In genomic region chr7:52077571-52077970, GRCh38 we compare ENCODE assay signal across 9 cellular contexts.
"Had no signal": no experiment of that assay in that cellular context is flagged by ENCODE, and none has a peak within 500 bp of the region (broad histone marks: within the 10 kb centered on the region; RNA-seq: fewer than 3 reads in every experiment).

No MANE protein-coding gene starts in this region.

- H3K4me1 ChIP-seq: HAP-1 had no signal

- ATAC-seq: HCT116, HepG2 had no signal

- DNase-seq: GOT3, H7, HFFc6, KBM-7 had no signal

- H3K4me1 Mint-ChIP-seq: IgD-negative memory B cell had no signal

- H3K27ac Mint-ChIP-seq: HFFc6, IgD-negative memory B cell had no signal

- H3K36me3 Mint-ChIP-seq: IgD-negative memory B cell had no signal

- H3K36me3 ChIP-seq: HAP-1 had no signal

- H3K27me3 Mint-ChIP-seq: IgD-negative memory B cell had no signal

- H3K4me3 Mint-ChIP-seq: HFFc6, IgD-negative memory B cell had no signal

- H3K27ac ChIP-seq: HL-60 had no signal

- H3K4me3 ChIP-seq: HAP-1 had no signal

- H3K9me3 ChIP-seq: HAP-1 had no signal
